8 cellular contexts compared by ENCODE assay signal in genomic region chr12:125533434-125534029, GRCh38.
DNase-seq lines count a peak whose midpoint lies in the region; ATAC-seq and TF ChIP-seq lines count a peak whose summit lies in the region.

No MANE protein-coding gene starts in this region.

- no peak overlapping the region for H3K27ac ChIP-seq in gastroesophageal sphincter

- TF ChIP-seq POLR2A in gastroesophageal sphincter (IDR thresholded peaks at IDR 0.05) = no peak

- no peak for TF ChIP-seq EP300 in gastroesophageal sphincter (IDR thresholded peaks at IDR 0.05)

- H3K27me3 ChIP-seq in gastroesophageal sphincter = peaks cover 32% of the 10 kb centered on the region

- intact Hi-C loops in sciatic nerve (cut with DNase I) = no loop called here

- WGBS in gastroesophageal sphincter (ENCODE audit: low coverage in 1 of 2), 2 donors = 13 to 26% methylated on average over 8 to 11 of the region's 29 CpGs

- peaks cover 0 to 7% (median 3%) of the 10 kb centered on the region in 3 donors for H3K4me1 ChIP-seq in gastroesophageal sphincter

- peak in 3 of 4 experiments; percentile 33 to 88 (median 47) for TF ChIP-seq CTCF in gastroesophageal sphincter (IDR thresholded peaks at IDR 0.05)

- DNase-seq in stimulated activated CD4-positive, alpha-beta T cell treated with anti-CD3 and anti-CD28 coated beads, Interleukin-12 subunit alpha, Interleukin-12 subunit beta, amount 100 ng/mL, for 48 hours (ENCODE audit: low read depth in 2 of 3, low spot score in 1 of 3) = peak in 2 of 3 donors; percentile 2 to 8
- DNase-seq in stimulated activated CD4-positive, alpha-beta T cell treated with anti-CD3 and anti-CD28 coated beads, Interleukin-4, amount 100 ng/mL, for 24 hours = no peak
- DNase-seq in SK-N-DZ (ENCODE audit: low spot score) (peak; percentile 46), sciatic nerve (ENCODE audit: low spot score) (peak; percentile 80), mesenteric fat pad (ENCODE audit: low spot score) (no peak)

- H3K4me3 ChIP-seq in gastroesophageal sphincter = no peak overlapping the region

- H3K36me3 ChIP-seq in gastroesophageal sphincter = no peaks in the 10 kb centered on the region

- ATAC-seq in HG03135 (IDR thresholded peaks at IDR 0.05; ENCODE audit: unreplicated experiment) (peak; percentile 70), gastroesophageal sphincter (peak; percentile 39), sciatic nerve (peak; percentile 78), HG02840 (IDR thresholded peaks at IDR 0.05; ENCODE audit: low FRiP score, unreplicated experiment) (no peak)

- no peaks in the 10 kb centered on the region for H3K9me3 ChIP-seq in gastroesophageal sphincter

Comparison
In these comparisons a context has a peak if more than half of its experiments do, and no peak if none do; other contexts are left out.
1. DNase-seq: peak in stimulated activated CD4-positive, alpha-beta T cell treated with anti-CD3 and anti-CD28 coated beads, Interleukin-12 subunit alpha, Interleukin-12 subunit beta, amount 100 ng/mL, for 48 hours (2 of 3), SK-N-DZ (single experiment) and sciatic nerve (single experiment); none in stimulated activated CD4-positive, alpha-beta T cell treated with anti-CD3 and anti-CD28 coated beads, Interleukin-4, amount 100 ng/mL, for 24 hours (single experiment) and mesenteric fat pad (single experiment).